13 cellular contexts compared by ENCODE assay signal in the genomic region with DNA sequence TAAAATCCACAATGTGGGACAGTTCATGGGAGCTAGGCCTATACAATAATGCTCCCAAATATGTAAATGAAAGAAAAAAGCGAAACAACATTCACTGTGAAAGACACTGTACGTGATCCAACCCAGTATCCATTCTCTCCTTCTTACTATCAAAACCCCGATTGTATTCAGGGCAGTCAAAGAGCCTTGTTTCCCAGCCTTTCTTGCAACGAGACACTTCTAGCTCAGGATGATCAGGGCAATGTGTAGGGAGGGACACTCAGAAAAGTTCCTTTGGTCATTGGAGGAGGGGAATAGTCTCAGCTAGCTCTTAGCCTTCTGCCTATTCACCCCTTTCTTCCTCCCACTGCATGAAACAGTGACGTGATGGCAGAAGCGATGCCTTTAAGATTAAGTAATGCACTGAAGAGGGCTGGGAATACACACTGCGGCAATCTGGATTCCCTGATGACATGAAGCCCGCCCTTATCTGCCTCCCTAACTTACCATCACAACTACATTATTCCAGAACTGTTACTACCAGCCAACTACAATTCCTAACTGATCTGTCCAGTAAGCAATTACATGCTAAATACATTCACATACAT. TPM values are rescaled to one million over a fixed set of nuclear protein-coding genes. Genes with fewer than 3 reads are reported as not detected.
DNase-seq lines count a peak whose midpoint lies in the region; ATAC-seq and TF ChIP-seq lines count a peak whose summit lies in the region.
"Had no signal": no experiment of that assay in that cellular context is flagged by ENCODE, and none has a peak within 500 bp of the region (broad histone marks: within the 10 kb centered on the region; RNA-seq: fewer than 3 reads in every experiment).

No MANE protein-coding gene starts in this region.

- peaks cover 15 to 41% (median 32%) of the 10 kb centered on the region in 4 donors for H3K4me1 Mint-ChIP-seq in CD4-positive, CD25-positive, alpha-beta regulatory T cell
- peaks cover 20% of the 10 kb centered on the region for H3K4me1 Mint-ChIP-seq in brain
- peaks cover 17 to 22% of the 10 kb centered on the region in 2 donors for H3K4me1 Mint-ChIP-seq in natural killer cell treated with Interleukin-12 subunit alpha and Interleukin-12 subunit beta and Interleukin-15 and Interleukin-18, amount 100 ng/mL, for 72 hours (ENCODE audit: low read depth in 2 of 2)

- peaks cover 15% of the 10 kb centered on the region for H3K36me3 ChIP-seq in CD4-positive, CD25-positive, alpha-beta regulatory T cell (ENCODE audit: control insufficient read depth, insufficient read depth, low read length)

- no peak overlapping the region for H3K27ac ChIP-seq in CD4-positive, CD25-positive, alpha-beta regulatory T cell (ENCODE audit: insufficient read depth, low read length, poor library complexity, severe bottlenecking)

- peak overlapping the region in 2 of 3 donors; percentile 56 to 69 for H3K27ac Mint-ChIP-seq in CD4-positive, CD25-positive, alpha-beta regulatory T cell
- H3K27ac Mint-ChIP-seq in brain = peak overlapping the region in 4 of 5 experiments; percentile 3 to 11 (median 6)
- H3K27ac Mint-ChIP-seq in natural killer cell treated with Interleukin-12 subunit alpha and Interleukin-12 subunit beta and Interleukin-15 and Interleukin-18, amount 100 ng/mL, for 72 hours = no peak overlapping the region

- no peaks in the 10 kb centered on the region for H3K27me3 Mint-ChIP-seq in CD4-positive, CD25-positive, alpha-beta regulatory T cell
- H3K27me3 Mint-ChIP-seq in brain = no peaks in the 10 kb centered on the region
- no peaks in the 10 kb centered on the region for H3K27me3 Mint-ChIP-seq in natural killer cell treated with Interleukin-12 subunit alpha and Interleukin-12 subunit beta and Interleukin-15 and Interleukin-18, amount 100 ng/mL, for 72 hours

- no peaks in the 10 kb centered on the region for H3K9me3 Mint-ChIP-seq in CD4-positive, CD25-positive, alpha-beta regulatory T cell
- no peaks in the 10 kb centered on the region for H3K9me3 Mint-ChIP-seq in brain
- no peaks in the 10 kb centered on the region for H3K9me3 Mint-ChIP-seq in natural killer cell treated with Interleukin-12 subunit alpha and Interleukin-12 subunit beta and Interleukin-15 and Interleukin-18, amount 100 ng/mL, for 72 hours

- no peaks in the 10 kb centered on the region for H3K9me3 ChIP-seq in CD4-positive, CD25-positive, alpha-beta regulatory T cell (ENCODE audit: control insufficient read depth in 2 of 2, low read length in 2 of 2)
- H3K9me3 ChIP-seq: BE2C had no signal

- no peak for DNase-seq in CD4-positive, CD25-positive, alpha-beta regulatory T cell
- no peak for DNase-seq in left ventricle myocardium superior
- peak; percentile 48 for DNase-seq in putamen (ENCODE audit: low spot score)
- DNase-seq in natural killer cell treated with Interleukin-12 subunit alpha and Interleukin-12 subunit beta and Interleukin-15 and Interleukin-18, amount 100 ng/mL, for 72 hours (ENCODE audit: low spot score) = no peak
- DNase-seq in NK-92 (lab: John Stamatoyannopoulos, UW; ENCODE audit: unreplicated experiment) = no peak
- DNase-seq in GM19240 (ENCODE audit: insufficient read length, low spot score) = no peak
- DNase-seq: activated effector memory CD4-positive, alpha-beta T cell treated with Interleukin-2 at 50 U/mL for 16 hours; BE2C; GOT3; NCI-H524; stimulated activated naive CD8-positive, alpha-beta T cell treated with anti-CD3 and anti-CD28 coated beads, Interleukin-15, Interleukin-2, amounts not matched to agents 100 U/mL and 50 U/mL, for 24 hours had no signal

- no peaks in the 10 kb centered on the region for H3K27me3 ChIP-seq in CD4-positive, CD25-positive, alpha-beta regulatory T cell (ENCODE audit: control insufficient read depth, insufficient read depth, low read length)
- H3K27me3 ChIP-seq: BE2C had no signal

- no peak overlapping the region for H3K4me3 ChIP-seq in CD4-positive, CD25-positive, alpha-beta regulatory T cell (ENCODE audit: low read depth, low read length)

- no peak for TF ChIP-seq CTCF in brain (conservative IDR thresholded peaks at IDR 0.05)

- intact Hi-C loops in left ventricle myocardium superior (cut with micrococcal nuclease) = no loop called here

- peaks cover 17% of the 10 kb centered on the region for H3K36me3 Mint-ChIP-seq in CD4-positive, CD25-positive, alpha-beta regulatory T cell
- peaks cover 57% of the 10 kb centered on the region for H3K36me3 Mint-ChIP-seq in brain
- peaks cover 6% of the 10 kb centered on the region for H3K36me3 Mint-ChIP-seq in natural killer cell treated with Interleukin-12 subunit alpha and Interleukin-12 subunit beta and Interleukin-15 and Interleukin-18, amount 100 ng/mL, for 72 hours

- no peak for ATAC-seq in CD4-positive, CD25-positive, alpha-beta regulatory T cell (ENCODE audit: low read depth in 2 of 2)
- ATAC-seq in left ventricle myocardium superior (peak; percentile 78), GM21447 (IDR thresholded peaks at IDR 0.05; ENCODE audit: unreplicated experiment) (no peak)
- no peak for ATAC-seq in natural killer cell treated with Interleukin-12 subunit alpha and Interleukin-12 subunit beta and Interleukin-15 and Interleukin-18, amount 100 ng/mL, for 72 hours
- ATAC-seq: stimulated activated naive CD8-positive, alpha-beta T cell treated with anti-CD3 and anti-CD28 coated beads, Interleukin-15, Interleukin-2, amounts not matched to agents 100 U/mL and 50 U/mL, for 24 hours had no signal

- H3K4me3 Mint-ChIP-seq in CD4-positive, CD25-positive, alpha-beta regulatory T cell = no peak overlapping the region
- no peak overlapping the region for H3K4me3 Mint-ChIP-seq in brain
- no peak overlapping the region for H3K4me3 Mint-ChIP-seq in natural killer cell treated with Interleukin-12 subunit alpha and Interleukin-12 subunit beta and Interleukin-15 and Interleukin-18, amount 100 ng/mL, for 72 hours

- peaks cover 7% of the 10 kb centered on the region for H3K4me1 ChIP-seq in CD4-positive, CD25-positive, alpha-beta regulatory T cell (ENCODE audit: control insufficient read depth, insufficient read depth, low read length, poor library complexity, severe bottlenecking)
- H3K4me1 ChIP-seq: BE2C had no signal

RNA-seq across cellular contexts. Expression of a gene that starts 27.3 kb away (rescaled TPM):
- 109 TPM for total RNA-seq in CD4-positive, CD25-positive, alpha-beta regulatory T cell
- 10 to 100 TPM; 50.7 to 73.5 (median 62.1) TPM for polyA plus RNA-seq in CD4-positive, CD25-positive, alpha-beta regulatory T cell
- 56.5 TPM for polyA plus RNA-seq in brain (ENCODE audit: insufficient read depth, low read depth, low replicate concordance)
- 121 TPM for total RNA-seq in left ventricle myocardium superior
- 10 to 100 TPM; 24.9 to 45.2 TPM for total RNA-seq in natural killer cell treated with Interleukin-12 subunit alpha and Interleukin-12 subunit beta and Interleukin-15 and Interleukin-18, amount 100 ng/mL, for 72 hours

Comparison
In these comparisons a context has a peak if more than half of its experiments do, and no peak if none do; other contexts are left out.
1. H3K27ac Mint-ChIP-seq: peak in CD4-positive, CD25-positive, alpha-beta regulatory T cell (2 of 3) and brain (4 of 5); none in natural killer cell treated with Interleukin-12 subunit alpha and Interleukin-12 subunit beta and Interleukin-15 and Interleukin-18, amount 100 ng/mL, for 72 hours (0 of 2).